9 cellular contexts compared by ENCODE assay signal in genomic region chr21:42461881-42462877, GRCh38. TPM values are rescaled to one million over a fixed set of nuclear protein-coding genes. Genes with fewer than 3 reads are reported as not detected.
DNase-seq lines count a peak whose midpoint lies in the region; ATAC-seq and TF ChIP-seq lines count a peak whose summit lies in the region.
"Had no signal": no experiment of that assay in that cellular context is flagged by ENCODE, and none has a peak within 500 bp of the region (broad histone marks: within the 10 kb centered on the region; RNA-seq: fewer than 3 reads in every experiment).

No MANE protein-coding gene starts in this region.

- TF ChIP-seq EP300 in gastroesophageal sphincter (IDR thresholded peaks at IDR 0.05): no peak

- no peaks in the 10 kb centered on the region for H3K27me3 Mint-ChIP-seq in activated B cell treated with CpG ODN at 0.5 μM for 24 hours
- no peaks in the 10 kb centered on the region for H3K27me3 Mint-ChIP-seq in progenitor cell of endocrine pancreas

- 17 to 75% methylated on average over 1 to 4 of the region's 10 CpGs for WGBS in gastroesophageal sphincter (ENCODE audit: low coverage in 1 of 2), 2 donors

- H3K9me3 ChIP-seq in gastroesophageal sphincter: no peaks in the 10 kb centered on the region

- H3K4me3 ChIP-seq in gastroesophageal sphincter (no peak overlapping the region), coronary artery (no peak overlapping the region)

- H3K27ac Mint-ChIP-seq in activated B cell treated with CpG ODN at 0.5 μM for 24 hours (peak overlapping the region; percentile 98), progenitor cell of endocrine pancreas (peak overlapping the region; percentile 47)
- H3K27ac Mint-ChIP-seq: dendritic cell treated with granulocyte-macrophage colony-stimulating factor and Interleukin-4, amounts not matched to agents 40 ng/mL and 50 ng/mL, for 4 days had no signal

- no peak for TF ChIP-seq CTCF in activated B cell treated with CpG ODN at 0.5 μM for 24 hours (IDR thresholded peaks at IDR 0.05)
- no peak for TF ChIP-seq CTCF in progenitor cell of endocrine pancreas (IDR thresholded peaks at IDR 0.05; ENCODE audit: unreplicated experiment)
- no peak for TF ChIP-seq CTCF in gastroesophageal sphincter (IDR thresholded peaks at IDR 0.05)
- TF ChIP-seq CTCF in coronary artery (IDR thresholded peaks at IDR 0.05): no peak

- TF ChIP-seq POLR2A in gastroesophageal sphincter (IDR thresholded peaks at IDR 0.05): no peak

- ATAC-seq in activated B cell treated with CpG ODN at 0.5 μM for 24 hours (ENCODE audit: low read depth) (peak; percentile 17), gastroesophageal sphincter (no peak)

- H3K36me3 Mint-ChIP-seq in activated B cell treated with CpG ODN at 0.5 μM for 24 hours (ENCODE audit: low read depth): no peaks in the 10 kb centered on the region
- H3K36me3 Mint-ChIP-seq in progenitor cell of endocrine pancreas (ENCODE audit: insufficient read depth): no peaks in the 10 kb centered on the region

- DNase-seq in NOMO-1 treated with DMSO at 0.1 percent for 48 hours (lab: John Stamatoyannopoulos, UW; ENCODE audit: unreplicated experiment) (peak; percentile 12), NOMO-1 treated with dmso at 0.1 percent for 144 hours (lab: John Stamatoyannopoulos, UW; ENCODE audit: unreplicated experiment) (no peak), NCI-H2029 treated with DMSO at 0.1 percent for 48 hours (lab: John Stamatoyannopoulos, UW) (peak; percentile 75), activated B cell treated with CpG ODN at 0.5 μM for 24 hours (peak; percentile 30), progenitor cell of endocrine pancreas (ENCODE audit: low spot score, unreplicated experiment) (no peak), coronary artery (ENCODE audit: low spot score) (no peak)
- DNase-seq in activated CD4-positive, alpha-beta T cell treated with anti-CD3 and anti-CD28 coated beads, Interleukin-2, amount 50 U/mL, for 4 hours: no peak

- H3K27ac ChIP-seq in gastroesophageal sphincter (no peak overlapping the region), coronary artery (no peak overlapping the region)

- no peaks in the 10 kb centered on the region for H3K36me3 ChIP-seq in gastroesophageal sphincter

- CTCF ChIA-PET in activated B cell treated with CpG ODN at 0.5 μM for 24 hours (lab: Charles Lee): interaction anchor here (3.5 kb wide), 1 partner anchor 74 kb away, joined by 16 read pairs; no protein-coding TSS in a partner anchor

- H3K4me3 Mint-ChIP-seq in activated B cell treated with CpG ODN at 0.5 μM for 24 hours (peak overlapping the region; percentile 44), progenitor cell of endocrine pancreas (ENCODE audit: low read depth) (no peak overlapping the region)
- H3K4me3 Mint-ChIP-seq: dendritic cell treated with granulocyte-macrophage colony-stimulating factor and Interleukin-4, amounts not matched to agents 40 ng/mL and 50 ng/mL, for 4 days had no signal

- no peaks in the 10 kb centered on the region for H3K27me3 ChIP-seq in gastroesophageal sphincter

- POLR2A ChIA-PET in activated B cell treated with CpG ODN at 0.5 μM for 24 hours (lab: Charles Lee): interaction anchor here (0.7 to 2.1 kb wide), 6 partner anchors 52 to 229 kb away, joined by 3 to 5 read pairs (median 4); no protein-coding TSS in a partner anchor

- H3K9me3 Mint-ChIP-seq in activated B cell treated with CpG ODN at 0.5 μM for 24 hours: no peaks in the 10 kb centered on the region
- peaks cover 9% of the 10 kb centered on the region for H3K9me3 Mint-ChIP-seq in progenitor cell of endocrine pancreas (ENCODE audit: low read depth)
- H3K9me3 Mint-ChIP-seq: dendritic cell treated with granulocyte-macrophage colony-stimulating factor and Interleukin-4, amounts not matched to agents 40 ng/mL and 50 ng/mL, for 4 days had no signal

- H3K4me1 ChIP-seq in gastroesophageal sphincter: peaks cover 0 to 6% (median 0%) of the 10 kb centered on the region in 3 donors

- intact Hi-C loops in activated B cell treated with CpG ODN at 0.5 μM for 24 hours (cut with micrococcal nuclease): loop anchor here (2.0 to 10.0 kb wide), 4 partner anchors 13 to 457 kb away; no protein-coding TSS in a partner anchor

- H3K4me1 Mint-ChIP-seq in activated B cell treated with CpG ODN at 0.5 μM for 24 hours: peaks cover 78% of the 10 kb centered on the region
- peaks cover 61% of the 10 kb centered on the region for H3K4me1 Mint-ChIP-seq in progenitor cell of endocrine pancreas (ENCODE audit: low read depth)

RNA-seq across cellular contexts. Expression of gene RSPH1, which starts 33.8 kb away (rescaled TPM):
- total RNA-seq in activated B cell treated with CpG ODN at 0.5 μM for 24 hours (0.38 TPM in 1 of 2 replicates, not detected in the other), progenitor cell of endocrine pancreas (4.4 and 7.1 TPM in 2 replicates), gastroesophageal sphincter (1 to 10 TPM in 2 of 4 donors, under 1 TPM in 1, not detected in 1; 0.99 to 1.9 (median 1.9) TPM)

RNA-seq across cellular contexts. Expression of gene SLC37A1, which starts 51.5 kb away (rescaled TPM):
- total RNA-seq in activated B cell treated with CpG ODN at 0.5 μM for 24 hours (39.8 and 47.9 TPM in 2 replicates), progenitor cell of endocrine pancreas (58.4 and 60.2 TPM in 2 replicates), gastroesophageal sphincter (1 to 10 TPM; 3.7 to 7.8 (median 4.3) TPM)

RNA-seq across cellular contexts. Expression of gene UBASH3A, which starts 58.5 kb away (rescaled TPM):
- total RNA-seq in activated B cell treated with CpG ODN at 0.5 μM for 24 hours: 0.20 TPM in 1 of 2 replicates, not detected in the other
- not detected in 2 replicates for total RNA-seq in progenitor cell of endocrine pancreas
- under 1 TPM in 1 of 4 donors, not detected in 3; 0.40 TPM for total RNA-seq in gastroesophageal sphincter

Comparison
In these comparisons a context has a peak if more than half of its experiments do, and no peak if none do; other contexts are left out.
1. DNase-seq: peak in NOMO-1 treated with DMSO at 0.1 percent for 48 hours (single experiment), NCI-H2029 treated with DMSO at 0.1 percent for 48 hours (single experiment) and activated B cell treated with CpG ODN at 0.5 μM for 24 hours (single experiment); none in NOMO-1 treated with dmso at 0.1 percent for 144 hours (single experiment), progenitor cell of endocrine pancreas (single experiment), activated CD4-positive, alpha-beta T cell treated with anti-CD3 and anti-CD28 coated beads, Interleukin-2, amount 50 U/mL, for 4 hours (0 of 2) and coronary artery (single experiment).